23 cellular contexts compared by ENCODE assay signal in the genomic region with DNA sequence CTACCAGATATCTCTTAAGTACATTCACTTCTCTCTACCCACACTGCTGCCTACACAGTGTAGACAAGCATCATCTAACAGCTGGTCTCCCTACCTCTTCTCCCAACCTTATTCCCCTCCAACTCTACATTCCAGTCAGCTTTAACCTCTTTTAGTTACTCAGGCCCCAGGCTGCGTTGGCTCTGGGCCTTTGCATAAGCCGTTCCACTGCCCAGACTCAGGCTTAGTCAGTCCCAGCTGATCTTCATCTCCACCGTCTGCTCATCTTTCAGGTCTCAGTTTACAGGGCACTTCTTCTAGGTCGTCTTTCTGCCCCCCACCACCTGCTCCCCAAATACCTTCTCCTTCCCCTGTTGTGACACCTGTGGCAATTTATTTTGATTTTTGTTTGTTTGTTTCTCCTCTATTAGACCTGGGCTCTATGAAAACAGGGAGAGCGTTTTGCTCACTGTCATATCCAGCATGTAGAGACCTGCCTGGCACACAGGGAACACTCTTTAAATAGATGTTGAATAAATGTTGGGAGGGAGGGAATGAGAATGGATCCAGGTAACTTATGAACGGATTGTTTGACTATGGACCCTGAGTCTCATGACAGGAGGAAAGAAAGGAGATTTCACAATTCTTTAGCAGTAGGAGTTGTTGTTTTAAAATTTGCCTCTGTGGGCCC. TPM values are rescaled to one million over a fixed set of nuclear protein-coding genes. Genes with fewer than 3 reads are reported as not detected.
"Had no signal": no experiment of that assay in that cellular context is flagged by ENCODE, and none has a peak within 500 bp of the region (broad histone marks: within the 10 kb centered on the region; RNA-seq: fewer than 3 reads in every experiment).

No MANE protein-coding gene starts in this region.

- H3K27ac ChIP-seq: cardiac muscle cell, thyroid gland had no signal

- H3K27me3 ChIP-seq: thyroid gland had no signal

- H3K4me1 ChIP-seq: thyroid gland had no signal

- H3K4me3 ChIP-seq: cardiac muscle cell, mucosa of descending colon, thyroid gland had no signal

- DNase-seq: activated CD4-positive, alpha-beta T cell treated with anti-CD3 and anti-CD28 coated beads for 48 hours; activated CD4-positive, CD25-positive, alpha-beta regulatory T cell; activated CD8-positive, alpha-beta T cell treated with anti-CD3 and anti-CD28 coated beads, Interleukin-2, amount 10 ng/mL, durations not matched to agents 7 days and 5 days; activated effector memory CD4-positive, alpha-beta T cell treated with Interleukin-2 at 50 U/mL for 16 hours; activated naive CD4-positive, alpha-beta T cell treated with anti-CD3 and anti-CD28 coated beads, Interleukin-2, amount 10 ng/mL, durations not matched to agents 7 days and 5 days; activated T-cell treated with anti-CD3 and anti-CD28 coated beads, Interleukin-2, amount 50 U/mL, for 4 hours; dermis blood vessel endothelial cell; effector memory CD4-positive, alpha-beta T cell; foreskin fibroblast; hypothalamus; islet precursor cell; left ventricle myocardium superior; mesenchymal stem cell; mucosa of descending colon; naive B cell; stimulated activated CD4-positive, alpha-beta T cell treated with anti-CD3 and anti-CD28 coated beads, Interleukin-12 subunit alpha, Interleukin-12 subunit beta, amount 100 ng/mL, for 4 hours; stimulated activated CD4-positive, alpha-beta T cell treated with anti-CD3 and anti-CD28 coated beads, Interleukin-1b, Interleukin-23, amount 100 ng/mL, for 48 hours; stimulated activated CD8-positive, alpha-beta memory T cell treated with anti-CD3 and anti-CD28 coated beads, Interleukin-4, amount 100 ng/mL, for 48 hours; stimulated activated naive CD4-positive, alpha-beta T cell treated with Interleukin-2 at 50 U/mL for 16 hours; T-helper 9 cell; thyroid gland had no signal

- ATAC-seq: activated CD8-positive, alpha-beta T cell treated with anti-CD3 and anti-CD28 coated beads, Interleukin-2, amount 10 ng/mL, durations not matched to agents 7 days and 5 days; activated T-cell treated with anti-CD3 and anti-CD28 coated beads, Interleukin-2, amount 50 U/mL, for 4 hours; left ventricle myocardium superior; mucosa of descending colon had no signal

- H3K36me3 ChIP-seq: cardiac muscle cell, thyroid gland had no signal

- H3K9me3 ChIP-seq: mucosa of descending colon, thyroid gland had no signal

RNA-seq across cellular contexts. Expression of a gene that starts 11.1 kb away (rescaled TPM):
- total RNA-seq: cardiac muscle cell, endothelial cell of umbilical vein, left ventricle myocardium superior had no signal
- polyA plus RNA-seq: cardiac muscle cell, endothelial cell of umbilical vein had no signal
